In the genomic region with DNA sequence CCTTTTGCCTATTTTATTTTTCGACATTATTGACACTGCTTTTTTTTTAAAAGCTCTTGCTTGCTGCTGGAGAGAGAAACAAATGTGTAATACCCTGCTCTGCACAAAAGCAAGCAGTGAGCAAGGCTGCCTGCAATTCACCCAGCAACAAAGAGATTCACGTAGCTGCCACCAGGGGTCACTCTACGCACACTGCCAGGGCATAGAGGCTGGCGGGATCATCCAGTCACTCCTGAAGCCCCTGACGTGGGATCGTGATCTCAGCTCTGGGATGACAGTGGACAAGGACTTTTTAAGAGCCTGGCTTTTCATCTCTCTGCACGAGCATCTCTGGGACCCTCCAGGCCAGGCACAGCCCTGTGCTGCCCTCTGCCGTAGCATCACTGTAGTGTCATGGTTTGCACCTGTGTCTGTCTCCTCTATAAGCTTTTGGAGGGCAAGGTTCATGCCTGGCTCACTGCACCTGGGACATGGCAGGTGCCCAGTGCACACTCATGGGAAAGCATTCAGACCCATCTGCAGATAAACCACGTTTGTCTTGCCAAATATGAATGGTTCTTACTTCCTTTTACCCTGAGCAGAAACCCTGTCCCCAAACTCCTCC, we compare ENCODE assay signal across 8 cellular contexts. TPM values are rescaled to one million over a fixed set of nuclear protein-coding genes. Genes with fewer than 3 reads are reported as not detected.
DNase-seq lines count a peak whose midpoint lies in the region; ATAC-seq and TF ChIP-seq lines count a peak whose summit lies in the region.

No MANE protein-coding gene starts in this region.

- H3K4me3 Mint-ChIP-seq in progenitor cell of endocrine pancreas (ENCODE audit: low read depth) = no peak overlapping the region

- no peak overlapping the region for H3K27ac Mint-ChIP-seq in activated naive CD4-positive, alpha-beta T cell treated with anti-CD3 and anti-CD28 coated beads, Interleukin-2, amount 50 U/mL, for 72 hours
- H3K27ac Mint-ChIP-seq in progenitor cell of endocrine pancreas = no peak overlapping the region

- H3K36me3 Mint-ChIP-seq in activated naive CD4-positive, alpha-beta T cell treated with anti-CD3 and anti-CD28 coated beads, Interleukin-2, amount 50 U/mL, for 72 hours = no peaks in the 10 kb centered on the region
- H3K36me3 Mint-ChIP-seq in progenitor cell of endocrine pancreas (ENCODE audit: insufficient read depth) = no peaks in the 10 kb centered on the region

- ATAC-seq in GM19452 (IDR thresholded peaks at IDR 0.05; ENCODE audit: unreplicated experiment) (peak; percentile 66), HG02840 (IDR thresholded peaks at IDR 0.05; ENCODE audit: low FRiP score, unreplicated experiment) (no peak)
- peak; percentile 55 to 73 for ATAC-seq in activated naive CD4-positive, alpha-beta T cell treated with anti-CD3 and anti-CD28 coated beads, Interleukin-2, amount 50 U/mL, for 72 hours

- no peaks in the 10 kb centered on the region for H3K27me3 ChIP-seq in cardiac muscle cell

- peaks cover 0 to 3% of the 10 kb centered on the region in 2 donors for H3K9me3 Mint-ChIP-seq in activated naive CD4-positive, alpha-beta T cell treated with anti-CD3 and anti-CD28 coated beads, Interleukin-2, amount 50 U/mL, for 72 hours
- H3K9me3 Mint-ChIP-seq in progenitor cell of endocrine pancreas (ENCODE audit: low read depth) = no peaks in the 10 kb centered on the region

- no peaks in the 10 kb centered on the region for H3K9me3 ChIP-seq in cardiac muscle cell (ENCODE audit: low read depth)

- no peaks in the 10 kb centered on the region for H3K4me1 Mint-ChIP-seq in progenitor cell of endocrine pancreas (ENCODE audit: low read depth)

- H3K4me3 ChIP-seq in cardiac muscle cell = no peak overlapping the region

- no peaks in the 10 kb centered on the region for H3K36me3 ChIP-seq in cardiac muscle cell

- no peak overlapping the region for H3K27ac ChIP-seq in cardiac muscle cell

- DNase-seq in D341Med (ENCODE audit: low spot score) = peak; percentile 87
- peak; percentile 82 for DNase-seq in HuH-7.5 (ENCODE audit: low spot score)
- peak; percentile 75 for DNase-seq in RKO (ENCODE audit: low spot score)
- DNase-seq in activated naive CD4-positive, alpha-beta T cell treated with anti-CD3 and anti-CD28 coated beads, Interleukin-2, amount 50 U/mL, for 72 hours (ENCODE audit: low spot score in 2 of 2) = peak; percentile 45 to 52
- peak; percentile 71 to 80 for DNase-seq in cardiac muscle cell (ENCODE audit: low read depth in 1 of 2, low spot score in 1 of 2)
- DNase-seq in progenitor cell of endocrine pancreas (ENCODE audit: low spot score, unreplicated experiment) = peak; percentile 57

- H3K4me1 ChIP-seq in cardiac muscle cell (ENCODE audit: low read depth) = no peaks in the 10 kb centered on the region

- peaks cover 37% of the 10 kb centered on the region for H3K27me3 Mint-ChIP-seq in progenitor cell of endocrine pancreas

- peak; percentile 96 for TF ChIP-seq CTCF in cardiac muscle cell (IDR thresholded peaks at IDR 0.05; ENCODE audit: low read depth, low read length)
- TF ChIP-seq CTCF in progenitor cell of endocrine pancreas (IDR thresholded peaks at IDR 0.05; ENCODE audit: unreplicated experiment) = peak; percentile 98

RNA-seq across cellular contexts. Expression of a gene that starts 19.8 kb away (rescaled TPM):
- under 1 TPM in 1 of 2 donors, not detected in 1; 0.12 TPM for total RNA-seq in activated naive CD4-positive, alpha-beta T cell treated with anti-CD3 and anti-CD28 coated beads, Interleukin-2, amount 50 U/mL, for 72 hours
- total RNA-seq in cardiac muscle cell = 0.14 and 0.15 TPM in 2 replicates
- not detected in 2 replicates for polyA plus RNA-seq in cardiac muscle cell
- 0.18 and 0.19 TPM in 2 replicates for total RNA-seq in progenitor cell of endocrine pancreas
